Comparison of ENCODE assay signal across 8 cellular contexts in genomic region chr20:49979030-49979832, GRCh38. TPM values are rescaled to one million over a fixed set of nuclear protein-coding genes. Genes with fewer than 3 reads are reported as not detected.
DNase-seq lines count a peak whose midpoint lies in the region; ATAC-seq, FAIRE-seq and TF ChIP-seq lines count a peak whose summit lies in the region.

No MANE protein-coding gene starts in this region.

- H2AK5ac ChIP-seq in H1 (ENCODE audit: low read depth, low read length): no peak overlapping the region

- CTCF ChIA-PET in activated CD8-positive, alpha-beta T cell treated with anti-CD3 and anti-CD28 coated beads for 36 hours (lab: Charles Lee): interaction anchor here (0.6 to 11.7 kb wide), 62 partner anchors 9 to 209 kb away, joined by 3 to 364 read pairs (median 5); partner anchors contain the start of genes PEDS1, RNF114 and UBE2V1
- CTCF ChIA-PET in H1 (lab: Charles Lee; ENCODE audit: partially characterized antibody): interaction anchor here (0.6 to 21.7 kb wide), 51 partner anchors 8 to 824 kb away, joined by 3 to 514 read pairs (median 4); partner anchors contain the start of genes PEDS1 and UBE2V1

- no peak overlapping the region; the same call in 1 of the 2 replicates for H2BK15ac ChIP-seq in H1 (ENCODE audit: low read length)

- peak overlapping the region; percentile 4 to 74; a peak in 3 of 4 replicates for H3K4me2 ChIP-seq in H1 (ENCODE audit: insufficient read depth in 1 of 2, low read depth in 2 of 2, low read length in 2 of 2)

- no peak overlapping the region for H3K27ac Mint-ChIP-seq in activated CD8-positive, alpha-beta T cell treated with anti-CD3 and anti-CD28 coated beads for 36 hours

- H3K18ac ChIP-seq in H1 (ENCODE audit: extremely low read depth, low read length): peak overlapping the region; percentile 99

- no peaks in the 10 kb centered on the region for H3K9me3 Mint-ChIP-seq in activated CD8-positive, alpha-beta T cell treated with anti-CD3 and anti-CD28 coated beads for 36 hours

- peak; percentile 100 for TF ChIP-seq CTCF in activated CD8-positive, alpha-beta T cell treated with anti-CD3 and anti-CD28 coated beads for 36 hours (IDR thresholded peaks at IDR 0.05)
- TF ChIP-seq CTCF in H1 (IDR thresholded peaks at IDR 0.05; ENCODE audit: control extremely low read depth in 1 of 3, insufficient read depth in 1 of 3, low read depth in 1 of 3, low read length in 3 of 3): peak; percentile 94 to 96 (median 95)

- H3K23me2 ChIP-seq in H1 (ENCODE audit: low read depth, low read length): peaks cover 12% of the 10 kb centered on the region

- peaks cover 2 to 22% (median 14%) of the 10 kb centered on the region in 4 experiments for H3K4me1 ChIP-seq in H1 (replicated peaks in 1 of 4; ENCODE audit: control insufficient read depth in 3 of 4, insufficient read depth in 4 of 4, low read length in 3 of 4)
- peaks cover 8% of the 10 kb centered on the region for H3K4me1 ChIP-seq in muscle layer of colon (ENCODE audit: insufficient read depth, low read length)

- H4K5ac ChIP-seq in H1 (ENCODE audit: insufficient read length, low read depth, low read length): peak overlapping the region; percentile 67

- H3K79me1 ChIP-seq in H1 (ENCODE audit: low read depth, low read length): no peaks in the 10 kb centered on the region

- TF ChIP-seq POLR2A in H1 (IDR thresholded peaks at IDR 0.05; ENCODE audit: control extremely low read depth in 1 of 2, low read depth in 2 of 2, low read length in 2 of 2): peak in 1 of 2 experiments; percentile 46; a peak in 1 of 3 replicates

- H3K79me2 ChIP-seq in H1 (ENCODE audit: control insufficient read depth in 1 of 2, insufficient read depth in 2 of 2, low read length in 2 of 2): no peaks in the 10 kb centered on the region

- peak overlapping the region; percentile 87 for H3K4ac ChIP-seq in H1 (replicated peaks; ENCODE audit: insufficient read length, low read depth, low read length)

- peak overlapping the region; percentile 84; the same call in 1 of the 2 replicates for H4K8ac ChIP-seq in H1 (ENCODE audit: extremely low read depth, insufficient read depth, low read length)

- H2BK5ac ChIP-seq in H1 (ENCODE audit: low read depth, low read length): peak overlapping the region; percentile 66; the same call in 1 of the 2 replicates

- intact Hi-C loops in activated CD8-positive, alpha-beta T cell treated with anti-CD3 and anti-CD28 coated beads for 36 hours (cut with micrococcal nuclease): loop anchor here (2.0 kb wide), 1 partner anchor 92 kb away; no protein-coding TSS in a partner anchor

- no peaks in the 10 kb centered on the region for H4K20me1 ChIP-seq in H1 (replicated peaks in 1 of 2; ENCODE audit: control insufficient read depth in 1 of 2, insufficient read depth in 2 of 2, low read length in 2 of 2)

- H3K27ac ChIP-seq in H1 (ENCODE audit: low read depth, low read length): no peak overlapping the region
- no peak overlapping the region for H3K27ac ChIP-seq in muscle layer of colon (ENCODE audit: low read depth, low read length)

- peak; percentile 63 for ATAC-seq in activated CD8-positive, alpha-beta T cell treated with anti-CD3 and anti-CD28 coated beads for 36 hours
- no peak for ATAC-seq in HG03354 (IDR thresholded peaks at IDR 0.05; ENCODE audit: poor library complexity, severe bottlenecking, unreplicated experiment)

- TF ChIP-seq RAD21 in H1 (IDR thresholded peaks at IDR 0.05 in 1 of 2, conservative IDR thresholded peaks at IDR 0.05 in 1 of 2; ENCODE audit: low read depth in 2 of 2, low read length in 2 of 2): peak; percentile 99

- WGBS in H1 (ENCODE audit: extremely low coverage in 1 of 2, insufficient coverage in 1 of 2, insufficient read length in 1 of 2, insufficient replicate concordance in 2 of 2, low coverage in 1 of 2, low lambda C conversion rate in 2 of 2, missing lambda C conversion rate in 1 of 2), 2 experiments: 17% methylated on average over 27 of the region's 37 CpGs; no CpG with 5 or more reads in 1 of the 2 experiments

- H3K27me3 Mint-ChIP-seq in activated CD8-positive, alpha-beta T cell treated with anti-CD3 and anti-CD28 coated beads for 36 hours: peaks cover 3% of the 10 kb centered on the region

- no peak overlapping the region for H2BK12ac ChIP-seq in H1 (ENCODE audit: low read depth, low read length)

- H3K4me3 ChIP-seq in H1 (ENCODE audit: extremely low read depth in 1 of 4, insufficient read depth in 2 of 4, low read depth in 3 of 4, low read length in 4 of 4): peak overlapping the region; percentile 12 to 55 (median 48); a peak in 7 of 8 replicates
- peak overlapping the region; percentile 36 to 39 for H3K4me3 ChIP-seq in muscle layer of colon (ENCODE audit: low read depth in 1 of 2, low read length in 2 of 2)

- H3K14ac ChIP-seq in H1 (ENCODE audit: insufficient read length): no peak overlapping the region

- H2BK120ac ChIP-seq in H1 (replicated peaks; ENCODE audit: low read depth, low read length): no peak overlapping the region

- POLR2A ChIA-PET in activated CD8-positive, alpha-beta T cell treated with anti-CD3 and anti-CD28 coated beads for 36 hours (lab: Charles Lee): interaction anchor here (0.6 to 2.0 kb wide), 7 partner anchors 38 to 190 kb away, joined by 3 to 14 read pairs (median 3); partner anchors contain the start of gene UBE2V1
- POLR2A ChIA-PET in H1 (lab: Charles Lee; ENCODE audit: partially characterized antibody): interaction anchor here (0.6 to 15.6 kb wide), 11 partner anchors 9 to 145 kb away, joined by 3 to 287 read pairs (median 3); no protein-coding TSS in a partner anchor

- H3K23ac ChIP-seq in H1 (ENCODE audit: insufficient read length): no peak overlapping the region

- H3K4me1 Mint-ChIP-seq in activated CD8-positive, alpha-beta T cell treated with anti-CD3 and anti-CD28 coated beads for 36 hours (ENCODE audit: low read depth): peaks cover 30% of the 10 kb centered on the region

- H3K36me3 ChIP-seq in H1 (ENCODE audit: control insufficient read depth in 2 of 4, insufficient read depth in 4 of 4, low read length in 3 of 4) (peaks cover 0 to 2% (median 0%) of the 10 kb centered on the region in 4 experiments; a peak in 1 of 8 replicates), muscle layer of colon (ENCODE audit: insufficient read depth, low read length) (no peaks in the 10 kb centered on the region)

- no peaks in the 10 kb centered on the region for H3K36me3 Mint-ChIP-seq in activated CD8-positive, alpha-beta T cell treated with anti-CD3 and anti-CD28 coated beads for 36 hours (ENCODE audit: low read depth)

- H3K27me3 ChIP-seq in H1 (replicated peaks in 1 of 4; ENCODE audit: control insufficient read depth in 3 of 4, extremely low read depth in 1 of 4, insufficient read depth in 3 of 4, low read length in 3 of 4): peaks cover 0 to 17% (median 15%) of the 10 kb centered on the region in 4 experiments; a peak in 6 of 7 replicates
- no peaks in the 10 kb centered on the region for H3K27me3 ChIP-seq in muscle layer of colon (ENCODE audit: control insufficient read depth in 1 of 2, insufficient read depth in 2 of 2, low read length in 2 of 2)

- H3K9me3 ChIP-seq in H1 (ENCODE audit: insufficient read depth in 2 of 2, low read depth in 1 of 2, low read length in 1 of 2) (no peaks in the 10 kb centered on the region), muscle layer of colon (ENCODE audit: low read length) (no peaks in the 10 kb centered on the region)

- H3K4me3 Mint-ChIP-seq in activated CD8-positive, alpha-beta T cell treated with anti-CD3 and anti-CD28 coated beads for 36 hours: no peak overlapping the region

- no peak for TF ChIP-seq EP300 in H1 (IDR thresholded peaks at IDR 0.05; ENCODE audit: borderline replicate concordance in 1 of 2, low read depth in 2 of 2, low read length in 2 of 2)

- H3K9ac ChIP-seq in H1 (replicated peaks in 1 of 4; ENCODE audit: extremely low read depth in 1 of 4, low read depth in 3 of 4, low read length in 3 of 4): peak overlapping the region in 1 of 4 experiments; percentile 56; a peak in 2 of 7 replicates
- no peak overlapping the region for H3K9ac ChIP-seq in muscle layer of colon (ENCODE audit: low read length)

- FAIRE-seq in H1 (lab: Jason Lieb, UNC): no peak

- peak overlapping the region; percentile 56 for H3K56ac ChIP-seq in H1 (replicated peaks; ENCODE audit: insufficient read length, low read depth, low read length)

- DNase-seq in NK-92 treated with Interleukin-12 subunit alpha and Interleukin-12 subunit beta, amount 100 ng/mL, for 24 hours (lab: John Stamatoyannopoulos, UW): peak; percentile 26
- no peak for DNase-seq in NK-92 (lab: John Stamatoyannopoulos, UW; ENCODE audit: unreplicated experiment)
- peak; percentile 63 for DNase-seq in NCI-H2227 treated with DMSO at 0.1 percent for 48 hours (lab: John Stamatoyannopoulos, UW)
- peak; percentile 61 for DNase-seq in activated CD8-positive, alpha-beta T cell treated with anti-CD3 and anti-CD28 coated beads for 36 hours
- peak in 1 of 2 experiments; percentile 92 for DNase-seq in H1 (ENCODE audit: low read depth in 1 of 2, low spot score in 2 of 2)
- peak; percentile 31 to 56 for DNase-seq in stimulated activated CD8-positive, alpha-beta memory T cell treated with anti-CD3 and anti-CD28 coated beads, Interleukin-4, amount 100 ng/mL, for 4 hours (ENCODE audit: low read depth in 2 of 2, low spot score in 1 of 2)

- no peak overlapping the region for H2BK20ac ChIP-seq in H1 (ENCODE audit: low read length)

- H2AFZ ChIP-seq in H1 (ENCODE audit: low read length): 0 out of 2 replicates have a peak overlapping the region, but pooled peaks have one; percentile 86

- peak overlapping the region; percentile 93 for H4K91ac ChIP-seq in H1 (replicated peaks; ENCODE audit: insufficient read length, low read length)

RNA-seq across cellular contexts. Expression of gene SNAI1, which starts 3.5 kb away (rescaled TPM):
- total RNA-seq in activated CD8-positive, alpha-beta T cell treated with anti-CD3 and anti-CD28 coated beads for 36 hours: 1 to 10 TPM in 1 of 2 experiments, under 1 TPM in 1; 0.90 to 1.4 TPM
- total RNA-seq in H1 (2021; fragmentation: NEBNext Ultra II Directional; extraction: Animal tissue kit (Norgen Biotek cat#: 25700)): 6.5 and 7.7 TPM in 2 replicates
- polyA plus RNA-seq in H1 (2011; rRNA removed): 8.0 and 10.6 TPM in 2 replicates
- 2.0 TPM for polyA plus RNA-seq in H1 (2011; cell fraction: cytosol; rRNA removed)
- polyA plus RNA-seq in H1 (2011; cell fraction: nucleus; rRNA removed): 6.6 TPM
- polyA plus RNA-seq in H1 (2012, experiment 1 of 2): 6.9 to 10.2 TPM (median 8.7 TPM) in 4 replicates
- polyA plus RNA-seq in H1 (2012, experiment 2 of 2): 10.4 TPM
- 6.9 TPM for polyA plus RNA-seq in H1 (2013, experiment 1 of 2)
- polyA plus RNA-seq in H1 (2013, experiment 2 of 2): 7.0 TPM
- polyA minus RNA-seq in H1 (2011; rRNA and poly(A)+ RNA removed): 1.3 and 2.7 TPM in 2 replicates
- 2.4 TPM for polyA minus RNA-seq in H1 (2011; cell fraction: cytosol; rRNA and poly(A)+ RNA removed)
- 7.8 TPM for polyA minus RNA-seq in H1 (2011; cell fraction: nucleus; rRNA and poly(A)+ RNA removed)

RNA-seq across cellular contexts. Expression of gene RNF114, which starts 43.0 kb away (rescaled TPM):
- total RNA-seq in activated CD8-positive, alpha-beta T cell treated with anti-CD3 and anti-CD28 coated beads for 36 hours: 10 to 100 TPM; 68.4 to 70.5 TPM
- 81.7 and 82.0 TPM in 2 replicates for total RNA-seq in H1 (2021; fragmentation: NEBNext Ultra II Directional; extraction: Animal tissue kit (Norgen Biotek cat#: 25700))
- polyA plus RNA-seq in H1 (2011; rRNA removed): 89.9 and 158 TPM in 2 replicates
- polyA plus RNA-seq in H1 (2011; cell fraction: cytosol; rRNA removed): 160 TPM
- 99.9 TPM for polyA plus RNA-seq in H1 (2011; cell fraction: nucleus; rRNA removed)
- polyA plus RNA-seq in H1 (2012, experiment 1 of 2): 66.8 to 91.7 TPM (median 75.1 TPM) in 4 replicates
- polyA plus RNA-seq in H1 (2012, experiment 2 of 2): 39.6 TPM
- polyA plus RNA-seq in H1 (2013, experiment 1 of 2): 51.2 TPM
- 51.8 TPM for polyA plus RNA-seq in H1 (2013, experiment 2 of 2)
- 62.2 and 63.1 TPM in 2 replicates for polyA minus RNA-seq in H1 (2011; rRNA and poly(A)+ RNA removed)
- polyA minus RNA-seq in H1 (2011; cell fraction: cytosol; rRNA and poly(A)+ RNA removed): 69.6 TPM
- 40.6 TPM for polyA minus RNA-seq in H1 (2011; cell fraction: nucleus; rRNA and poly(A)+ RNA removed)
